ENCODE assay signal across 1 cellular context in genomic region chr14:22463763-22464173, GRCh38.
A peak's percentile ranks its signal among the peaks of the same experiment; 100 is the strongest.
TF ChIP-seq lines count a peak whose summit lies in the region.

No MANE protein-coding gene starts in this region.

TF ChIP-seq in HepG2, 621 proteins besides CTCF, POLR2A, EP300 and RAD21 (continued from another document and continues in another):
- TF ChIP-seq ZNF577 (CRISPR knock-in tag; IDR thresholded peaks at IDR 0.05; ENCODE audit: borderline replicate concordance, low read depth) (no peak), CBX2 (IDR thresholded peaks at IDR 0.05; ENCODE audit: low read depth, low read length) (no peak), CBX2 (CRISPR knock-in tag; IDR thresholded peaks at IDR 0.05; ENCODE audit: low read depth) (no peak), ZBTB7B (CRISPR knock-in tag; IDR thresholded peaks at IDR 0.05) (no peak), ZSCAN20 (CRISPR knock-in tag; IDR thresholded peaks at IDR 0.05; ENCODE audit: borderline replicate concordance) (no peak), SRY (CRISPR knock-in tag; IDR thresholded peaks at IDR 0.05) (no peak), THAP11 (CRISPR knock-in tag; IDR thresholded peaks at IDR 0.05) (no peak), NFE2L1 (CRISPR knock-in tag; IDR thresholded peaks at IDR 0.05; ENCODE audit: borderline replicate concordance) (no peak), ZNF879 (CRISPR knock-in tag; IDR thresholded peaks at IDR 0.05) (no peak), SP2 (CRISPR knock-in tag; IDR thresholded peaks at IDR 0.05) (no peak), ZBED4 (CRISPR knock-in tag; IDR thresholded peaks at IDR 0.05; ENCODE audit: borderline replicate concordance) (peak; percentile 90; the same call in 1 of the 2 replicates), HDAC2 (CRISPR knock-in tag; IDR thresholded peaks at IDR 0.05) (peak; percentile 52; the same call in 1 of the 2 replicates), MIXL1 (CRISPR knock-in tag; IDR thresholded peaks at IDR 0.05) (no peak), ZMYM3 (CRISPR knock-in tag; IDR thresholded peaks at IDR 0.05) (no peak), SRF (IDR thresholded peaks at IDR 0.05; ENCODE audit: low read depth, low read length) (no peak), CENPT (CRISPR knock-in tag; IDR thresholded peaks at IDR 0.05; ENCODE audit: low read depth) (no peak), GPBP1L1 (CRISPR knock-in tag; IDR thresholded peaks at IDR 0.05) (no peak), HNF4A (CRISPR knock-in tag; IDR thresholded peaks at IDR 0.05) (peak; percentile 40; the same call in 1 of the 2 replicates), THRA (CRISPR knock-in tag; IDR thresholded peaks at IDR 0.05; ENCODE audit: borderline replicate concordance) (no peak), SIX1 (CRISPR knock-in tag; IDR thresholded peaks at IDR 0.05; ENCODE audit: borderline replicate concordance) (peak; percentile 95), LCORL (IDR thresholded peaks at IDR 0.05) (no peak), LCORL (CRISPR knock-in tag; IDR thresholded peaks at IDR 0.05) (no peak), ZNF350 (CRISPR knock-in tag; IDR thresholded peaks at IDR 0.05; ENCODE audit: borderline replicate concordance, low read depth) (no peak), ZFP36L2 (CRISPR knock-in tag; IDR thresholded peaks at IDR 0.05) (no peak), ZNF776 (CRISPR knock-in tag; IDR thresholded peaks at IDR 0.05) (no peak), IKZF4 (CRISPR knock-in tag; IDR thresholded peaks at IDR 0.05; ENCODE audit: borderline replicate concordance, low read depth, not compliant biosample characterization) (peak; percentile 54), YY1 (IDR thresholded peaks at IDR 0.05; ENCODE audit: insufficient read depth, insufficient replicate concordance, low read depth, low read length) (no peak), MED13 (CRISPR knock-in tag; IDR thresholded peaks at IDR 0.05) (no peak), ZNF816 (CRISPR knock-in tag; IDR thresholded peaks at IDR 0.05; ENCODE audit: borderline replicate concordance) (no peak), ATM (IDR thresholded peaks at IDR 0.05; ENCODE audit: borderline replicate concordance) (no peak), EED (CRISPR knock-in tag; IDR thresholded peaks at IDR 0.05) (no peak), MZF1 (CRISPR knock-in tag; IDR thresholded peaks at IDR 0.05; ENCODE audit: borderline replicate concordance) (no peak), SP4 (CRISPR knock-in tag; IDR thresholded peaks at IDR 0.05) (no peak), YEATS4 (CRISPR knock-in tag; IDR thresholded peaks at IDR 0.05; ENCODE audit: borderline replicate concordance) (0 out of 2 replicates have a peak, but pooled peaks have one; percentile 27), ZNF343 (CRISPR knock-in tag; IDR thresholded peaks at IDR 0.05) (no peak), TOPORS (CRISPR knock-in tag; IDR thresholded peaks at IDR 0.05) (no peak), ZNF230 (CRISPR knock-in tag; IDR thresholded peaks at IDR 0.05) (no peak), HNRNPUL1 (IDR thresholded peaks at IDR 0.05; ENCODE audit: low read depth, low read length) (no peak), SP140L (CRISPR knock-in tag; IDR thresholded peaks at IDR 0.05; ENCODE audit: borderline replicate concordance) (no peak), DNMT3B (CRISPR knock-in tag; conservative IDR thresholded peaks at IDR 0.05) (no peak), ZC3H13 (CRISPR knock-in tag; IDR thresholded peaks at IDR 0.05) (no peak), HNRNPH1 (optimal IDR thresholded peaks at IDR 0.05; ENCODE audit: low read depth, low read length) (no peak), ZNF3 (CRISPR knock-in tag; IDR thresholded peaks at IDR 0.05) (no peak), ZSCAN29 (CRISPR knock-in tag; conservative IDR thresholded peaks at IDR 0.05) (0 out of 2 replicates have a peak, but pooled peaks have one; percentile 26), CBFB (CRISPR knock-in tag; IDR thresholded peaks at IDR 0.05) (no peak), DDIT3 (CRISPR knock-in tag; IDR thresholded peaks at IDR 0.05) (no peak), ZKSCAN1 (IDR thresholded peaks at IDR 0.05; ENCODE audit: low read length) (no peak), ZSCAN30 (CRISPR knock-in tag; IDR thresholded peaks at IDR 0.05) (no peak), KDM6A (CRISPR knock-in tag; IDR thresholded peaks at IDR 0.05; ENCODE audit: low read depth) (no peak), CREB3 (CRISPR knock-in tag; IDR thresholded peaks at IDR 0.05) (no peak), CENPBD1 (CRISPR knock-in tag; IDR thresholded peaks at IDR 0.05; ENCODE audit: borderline replicate concordance, low read depth) (no peak), ZNF580 (CRISPR knock-in tag; IDR thresholded peaks at IDR 0.05; ENCODE audit: borderline replicate concordance, low read depth) (no peak), ZNF292 (CRISPR knock-in tag; IDR thresholded peaks at IDR 0.05; ENCODE audit: borderline replicate concordance, low read depth) (no peak), ATF7 (IDR thresholded peaks at IDR 0.05) (no peak), ATF7 (CRISPR knock-in tag; IDR thresholded peaks at IDR 0.05) (0 out of 2 replicates have a peak, but pooled peaks have one; percentile 31), SMC3 (IDR thresholded peaks at IDR 0.05; ENCODE audit: low read length) (no peak), CC2D1A (CRISPR knock-in tag; IDR thresholded peaks at IDR 0.05) (no peak), ZBTB7A (CRISPR knock-in tag; IDR thresholded peaks at IDR 0.05) (no peak), SMARCE1 (IDR thresholded peaks at IDR 0.05; ENCODE audit: borderline replicate concordance) (no peak), NR3C1 (CRISPR knock-in tag; IDR thresholded peaks at IDR 0.05) (no peak), EZH2 (conservative IDR thresholded peaks at IDR 0.05; ENCODE audit: low read depth, low read length) (no peak), HDAC1 (CRISPR knock-in tag; IDR thresholded peaks at IDR 0.05) (no peak), ASH2L (IDR thresholded peaks at IDR 0.05; ENCODE audit: insufficient read length, low read depth, low read length) (no peak), MAF1 (CRISPR knock-in tag; IDR thresholded peaks at IDR 0.05; ENCODE audit: borderline replicate concordance) (no peak; the same call in 1 of the 2 replicates), GFI1 (CRISPR knock-in tag; IDR thresholded peaks at IDR 0.05; ENCODE audit: borderline replicate concordance) (no peak), ZNF264 (CRISPR knock-in tag; IDR thresholded peaks at IDR 0.05) (no peak), FOXP4 (CRISPR knock-in tag; IDR thresholded peaks at IDR 0.05) (peak; percentile 21; the same call in 1 of the 2 replicates), ATRX (CRISPR knock-in tag; IDR thresholded peaks at IDR 0.05; ENCODE audit: borderline replicate concordance) (no peak), KLF16 (CRISPR knock-in tag; IDR thresholded peaks at IDR 0.05) (no peak), GATA4 (IDR thresholded peaks at IDR 0.05; ENCODE audit: borderline replicate concordance, low read depth) (no peak), TERF1 (CRISPR knock-in tag; IDR thresholded peaks at IDR 0.05) (no peak; the same call in 1 of the 2 replicates), U2AF2 (IDR thresholded peaks at IDR 0.05; ENCODE audit: low read depth, low read length) (no peak), LBX2 (CRISPR knock-in tag; IDR thresholded peaks at IDR 0.05; ENCODE audit: borderline replicate concordance) (no peak), TCF7 (IDR thresholded peaks at IDR 0.05; ENCODE audit: low read depth) (peak; percentile 75), SOX6 (IDR thresholded peaks at IDR 0.05) (no peak), SOX6 (CRISPR knock-in tag; IDR thresholded peaks at IDR 0.05) (peak; percentile 50), ZNF234 (CRISPR knock-in tag; conservative IDR thresholded peaks at IDR 0.05) (no peak)
